ENCODE assay signal across 8 cellular contexts in genomic region chr17:18314059-18314730, GRCh38. TPM values are rescaled to one million over a fixed set of nuclear protein-coding genes. Genes with fewer than 3 reads are reported as not detected.
DNase-seq lines count a peak whose midpoint lies in the region; ATAC-seq and TF ChIP-seq lines count a peak whose summit lies in the region.

No MANE protein-coding gene starts in this region.

- H4K20me1 ChIP-seq in DND-41 (ENCODE audit: insufficient read depth, low read length) (peaks cover 69% of the 10 kb centered on the region), GM23248 (ENCODE audit: insufficient read depth) (no peaks in the 10 kb centered on the region), PC-9 (ENCODE audit: insufficient read depth) (peaks cover 25% of the 10 kb centered on the region)

- TF ChIP-seq CTCF in DND-41 (IDR thresholded peaks at IDR 0.05; ENCODE audit: borderline replicate concordance, extremely low read depth, low read length, poor library complexity, severe bottlenecking): no peak
- TF ChIP-seq CTCF in PC-9 (conservative IDR thresholded peaks at IDR 0.05): no peak

- H2AFZ ChIP-seq in DND-41 (ENCODE audit: low read depth, low read length) (peak overlapping the region; percentile 87), GM23248 (peak overlapping the region; percentile 79), PC-9 (peak overlapping the region; percentile 94)

- H3K4me1 ChIP-seq in DND-41 (ENCODE audit: insufficient read depth, low read length): peaks cover 71% of the 10 kb centered on the region
- H3K4me1 ChIP-seq in GM23248 (ENCODE audit: insufficient read depth): peaks cover 45% of the 10 kb centered on the region
- peaks cover 42% of the 10 kb centered on the region for H3K4me1 ChIP-seq in PC-9 (replicated peaks; ENCODE audit: insufficient read depth)
- H3K4me1 ChIP-seq in mucosa of stomach (ENCODE audit: control insufficient read depth, insufficient read depth, low read length): peaks cover 46% of the 10 kb centered on the region

- H3K4me2 ChIP-seq in DND-41 (ENCODE audit: insufficient read depth, low read length) (peak overlapping the region; percentile 88), GM23248 (ENCODE audit: unreplicated experiment) (peak overlapping the region; percentile 96), PC-9 (peak overlapping the region; percentile 96)

- H3K9ac ChIP-seq in DND-41 (ENCODE audit: low read depth, low read length): peak overlapping the region; percentile 82
- peak overlapping the region; percentile 97 for H3K9ac ChIP-seq in GM23248
- peak overlapping the region; percentile 91 for H3K9ac ChIP-seq in mucosa of stomach (ENCODE audit: low read length)

- H3K27ac ChIP-seq in DND-41 (ENCODE audit: low read length): peak overlapping the region; percentile 91
- H3K27ac ChIP-seq in GM23248: peak overlapping the region; percentile 93
- peak overlapping the region; percentile 73; the same call in 1 of the 2 replicates for H3K27ac ChIP-seq in PC-9

- H3K9me3 ChIP-seq in DND-41 (ENCODE audit: insufficient read depth, low read length, severe bottlenecking): no peaks in the 10 kb centered on the region
- H3K9me3 ChIP-seq in GM23248 (ENCODE audit: low read depth): no peaks in the 10 kb centered on the region
- no peaks in the 10 kb centered on the region for H3K9me3 ChIP-seq in PC-9 (ENCODE audit: insufficient read depth, low read depth)
- H3K9me3 ChIP-seq in mucosa of stomach (ENCODE audit: control insufficient read depth, low read length): no peaks in the 10 kb centered on the region

- no peaks in the 10 kb centered on the region for H3K9me2 ChIP-seq in GM23248 (ENCODE audit: insufficient read depth)
- no peaks in the 10 kb centered on the region for H3K9me2 ChIP-seq in PC-9 (ENCODE audit: insufficient read depth)

- DNase-seq in DND-41: peak; percentile 19
- DNase-seq in GM23248: peak; percentile 49
- DNase-seq in PC-9: peak in 1 of 2 experiments; percentile 25
- peak; percentile 64 for DNase-seq in ecto neural progenitor cell (ENCODE audit: low spot score)
- DNase-seq in T-helper 9 cell: no peak
- no peak for DNase-seq in NCI-H2196 treated with DMSO at 0.1 percent for 48 hours (lab: John Stamatoyannopoulos, UW; ENCODE audit: unreplicated experiment)

- intact Hi-C loops in PC-9 (cut with micrococcal nuclease; ENCODE audit: unreplicated experiment): loop anchor here (2.0 to 10.0 kb wide), 2 partner anchors 65 to 89 kb away; partner anchors contain the start of gene LLGL1

- ATAC-seq in DND-41 (ENCODE audit: insufficient read depth, low read depth) (no peak; the same call in 1 of the 3 replicates), HG02885 (IDR thresholded peaks at IDR 0.05; ENCODE audit: poor library complexity, unreplicated experiment) (no peak)

- BruUV-seq in PC-9 (replicated peaks; lab: Mats Ljungman, UMichigan): TSS peak; percentile 49

- H3K27me3 ChIP-seq in DND-41 (ENCODE audit: insufficient read depth, low read length, poor library complexity) (no peaks in the 10 kb centered on the region), GM23248 (replicated peaks; ENCODE audit: insufficient read depth) (no peaks in the 10 kb centered on the region), PC-9 (ENCODE audit: insufficient read depth, low read depth) (no peaks in the 10 kb centered on the region), mucosa of stomach (ENCODE audit: control insufficient read depth, insufficient read depth, low read length) (no peaks in the 10 kb centered on the region)

- H3K36me3 ChIP-seq in DND-41 (ENCODE audit: insufficient read depth, low read length) (peaks cover 77% of the 10 kb centered on the region), GM23248 (ENCODE audit: low read depth) (peaks cover 8% of the 10 kb centered on the region; the same call in 1 of the 2 replicates), PC-9 (ENCODE audit: low read depth) (peaks cover 19% of the 10 kb centered on the region), mucosa of stomach (ENCODE audit: control insufficient read depth, insufficient read depth, low read length) (no peaks in the 10 kb centered on the region)

- POLR2A ChIA-PET in PC-9 (lab: Charles Lee; ENCODE audit: unreplicated experiment): interaction anchor here (0.6 kb wide), 2 partner anchors 133 to 554 kb away, joined by 6 to 30 read pairs; no protein-coding TSS in a partner anchor

- H3F3A ChIP-seq in GM23248 (ENCODE audit: insufficient read depth) (no peaks in the 10 kb centered on the region), PC-9 (ENCODE audit: insufficient read depth, low read depth) (peaks cover 2% of the 10 kb centered on the region; the same call in 1 of the 2 replicates)

- H3K79me2 ChIP-seq in DND-41 (ENCODE audit: insufficient read depth, low read length) (peaks cover 91% of the 10 kb centered on the region), GM23248 (ENCODE audit: insufficient read depth) (peaks cover 92% of the 10 kb centered on the region), PC-9 (ENCODE audit: low read depth) (peaks cover 81% of the 10 kb centered on the region)

- CTCF ChIA-PET in PC-9 (lab: Charles Lee): no interaction called here

- peak overlapping the region; percentile 86 to 99 for H3K4me3 ChIP-seq in DND-41 (ENCODE audit: low read depth in 1 of 2, low read length in 2 of 2)
- peak overlapping the region; percentile 94 for H3K4me3 ChIP-seq in GM23248
- peak overlapping the region; percentile 84 for H3K4me3 ChIP-seq in PC-9
- peak overlapping the region; percentile 91 for H3K4me3 ChIP-seq in mucosa of stomach (ENCODE audit: low read length)

- WGBS in GM23248 (ENCODE audit: low coverage in 1 of 2, low lambda C conversion rate in 2 of 2, missing lambda C conversion rate in 2 of 2), 2 experiments: 0 to 1% methylated on average over 39 of the region's 39 CpGs

- in situ Hi-C loops in GM23248 (cut with MboI): no loop called here

RNA-seq across cellular contexts. Expression of gene TOP3A, which starts 0.6 kb away (rescaled TPM):
- total RNA-seq in GM23248 (2014; rRNA removed; shearing (Covaris generic)): 23.5 and 47.1 TPM in 2 replicates
- polyA plus RNA-seq in GM23248 (2016; fragmentation: Nextera tagmentation; extraction: Ambion mirVana): 12.2 and 14.1 TPM in 2 replicates
- total RNA-seq in PC-9 (2021): 51.2 and 52.2 TPM in 2 replicates

RNA-seq across cellular contexts. Expression of gene SMCR8, which starts 0.9 kb away (rescaled TPM):
- 10.5 and 15.0 TPM in 2 replicates for total RNA-seq in GM23248 (2014; rRNA removed; shearing (Covaris generic))
- 2.2 and 2.5 TPM in 2 replicates for polyA plus RNA-seq in GM23248 (2016; fragmentation: Nextera tagmentation; extraction: Ambion mirVana)
- 19.5 and 23.8 TPM in 2 replicates for total RNA-seq in PC-9 (2021)

RNA-seq across cellular contexts. Expression of gene SHMT1, which starts 49.2 kb away (rescaled TPM):
- total RNA-seq in GM23248 (2014; rRNA removed; shearing (Covaris generic)): 1.8 and 3.5 TPM in 2 replicates
- polyA plus RNA-seq in GM23248 (2016; fragmentation: Nextera tagmentation; extraction: Ambion mirVana): 5.1 and 5.9 TPM in 2 replicates
- 139 and 170 TPM in 2 replicates for total RNA-seq in PC-9 (2021)

RNA-seq across cellular contexts. Expression of gene MIEF2, which starts 53.7 kb away (rescaled TPM):
- total RNA-seq in GM23248 (2014; rRNA removed; shearing (Covaris generic)): 13.8 and 26.4 TPM in 2 replicates
- polyA plus RNA-seq in GM23248 (2016; fragmentation: Nextera tagmentation; extraction: Ambion mirVana): 8.8 and 10.0 TPM in 2 replicates
- total RNA-seq in PC-9 (2021): 29.6 and 33.0 TPM in 2 replicates

RNA-seq across cellular contexts. Expression of gene FLII, which starts 55.7 kb away (rescaled TPM):
- total RNA-seq in GM23248 (2014; rRNA removed; shearing (Covaris generic)): 250 and 306 TPM in 2 replicates
- 187 TPM in 2 replicates for polyA plus RNA-seq in GM23248 (2016; fragmentation: Nextera tagmentation; extraction: Ambion mirVana)
- 430 and 434 TPM in 2 replicates for total RNA-seq in PC-9 (2021)

Comparison
In these comparisons a context has a peak if more than half of its experiments do, and no peak if none do; other contexts are left out.
1. DNase-seq: peak in DND-41 (single experiment), GM23248 (single experiment) and ecto neural progenitor cell (single experiment); none in T-helper 9 cell (single experiment) and NCI-H2196 treated with DMSO at 0.1 percent for 48 hours (single experiment).
2. RNA of gene SHMT1, which starts 49.2 kb away (total RNA-seq): 139 to 170 TPM in PC-9; 1.8 to 3.5 TPM in GM23248; every median in the first group is over 10 times any median in the second.
3. Peak in every context shown above with its lines, with median percentiles within 50 percentile points of each other: H2AFZ ChIP-seq, H3K27ac ChIP-seq, H3K4me2 ChIP-seq, H3K4me3 ChIP-seq and H3K9ac ChIP-seq.